In genomic region chr18:23504720-23505119, GRCh38 we compare ENCODE assay signal across 8 cellular contexts. TPM values are rescaled to one million over a fixed set of nuclear protein-coding genes. Genes with fewer than 3 reads are reported as not detected.
DNase-seq lines count a peak whose midpoint lies in the region; ATAC-seq and TF ChIP-seq lines count a peak whose summit lies in the region.

No MANE protein-coding gene starts in this region.

- no peaks in the 10 kb centered on the region for H3K9me3 ChIP-seq in CD4-positive, alpha-beta T cell (ENCODE audit: control insufficient read depth, low read length)
- no peaks in the 10 kb centered on the region for H3K9me3 ChIP-seq in gastrocnemius medialis

- ATAC-seq in CD4-positive, alpha-beta T cell (ENCODE audit: poor library complexity) = no peak
- ATAC-seq in GM19438 (IDR thresholded peaks at IDR 0.05; ENCODE audit: low read depth, unreplicated experiment) = peak; percentile 61
- ATAC-seq in HG03469 (IDR thresholded peaks at IDR 0.05; ENCODE audit: unreplicated experiment) = peak; percentile 41
- no peak for ATAC-seq in gastrocnemius medialis

- peaks cover 16 to 22% of the 10 kb centered on the region in 2 donors for H3K4me1 ChIP-seq in gastrocnemius medialis

- in situ Hi-C loops in gastrocnemius medialis (cut with MboI; ENCODE audit: low sequenced_read_pairs in 4 of 4) = loop anchor here in 1 of 4 donors (25.0 kb wide), 1 partner anchor 308 kb away; no protein-coding TSS in a partner anchor

- no peaks in the 10 kb centered on the region for H3K9me3 Mint-ChIP-seq in CD4-positive, alpha-beta T cell

- H3K27ac ChIP-seq in CD4-positive, alpha-beta T cell (ENCODE audit: low read depth, low read length) = no peak overlapping the region
- H3K27ac ChIP-seq in dorsolateral prefrontal cortex (peak overlapping the region in 14 of 59 donors; percentile 12 to 96 (median 93)), gastrocnemius medialis (peak overlapping the region in 1 of 4 donors; percentile 91)

- no peaks in the 10 kb centered on the region for H3K27me3 ChIP-seq in CD4-positive, alpha-beta T cell (ENCODE audit: control insufficient read depth, insufficient read depth, low read length)
- no peaks in the 10 kb centered on the region for H3K27me3 ChIP-seq in dorsolateral prefrontal cortex
- no peaks in the 10 kb centered on the region for H3K27me3 ChIP-seq in gastrocnemius medialis

- DNase-seq in CD4-positive, alpha-beta T cell = no peak
- no peak for DNase-seq in dorsolateral prefrontal cortex
- no peak for DNase-seq in gastrocnemius medialis
- no peak for DNase-seq in stimulated activated CD8-positive, alpha-beta memory T cell treated with anti-CD3 and anti-CD28 coated beads, Interleukin-4, amount 100 ng/mL, for 48 hours
- no peak for DNase-seq in activated CD4-positive, alpha-beta T cell treated with anti-CD3 and anti-CD28 coated beads for 4 hours
- no peak for DNase-seq in D341Med (ENCODE audit: low spot score)

- no peak for TF ChIP-seq CTCF in CD4-positive, alpha-beta T cell (IDR thresholded peaks at IDR 0.05)
- TF ChIP-seq CTCF in dorsolateral prefrontal cortex (IDR thresholded peaks at IDR 0.05 in 54 of 56, conservative IDR thresholded peaks at IDR 0.05 in 2 of 56; ENCODE audit: low read depth in 1 of 56, partially characterized antibody in 56 of 56) (no peak), gastrocnemius medialis (IDR thresholded peaks at IDR 0.05 in 4 of 5, conservative IDR thresholded peaks at IDR 0.05 in 1 of 5) (no peak)

- peaks cover 0 to 6% of the 10 kb centered on the region in 2 donors for H3K36me3 ChIP-seq in gastrocnemius medialis

- no peak for TF ChIP-seq POLR2A in gastrocnemius medialis (IDR thresholded peaks at IDR 0.05)

- intact Hi-C loops in CD4-positive, alpha-beta T cell (cut with DNase I, micrococcal nuclease) = loop anchor here (5.0 to 10.0 kb wide), 5 partner anchors 83 to 1902 kb away; partner anchors contain the start of genes CABLES1 (in 1 of the 2), ESCO1 (in 1 of the 2), NPC1 (in 1 of the 2) and TTC39C (in 1 of the 2)
- intact Hi-C loops in dorsolateral prefrontal cortex (cut with DNase I) (loop anchor here (5.0 kb wide), 3 partner anchors 52 to 367 kb away; partner anchors contain the start of genes CABLES1 (in 1 of the 2) and RIOK3 (in 1 of the 2)), gastrocnemius medialis (cut with DNase I; ENCODE audit: low total_unique reads) (loop anchor here (10.0 kb wide), 2 partner anchors 320 to 570 kb away; partner anchors contain the start of gene RBBP8)

- H3K36me3 Mint-ChIP-seq in CD4-positive, alpha-beta T cell (ENCODE audit: low read depth) = peaks cover 44% of the 10 kb centered on the region

- H3K27ac Mint-ChIP-seq in CD4-positive, alpha-beta T cell = peak overlapping the region; percentile 87

- H3K4me3 ChIP-seq in dorsolateral prefrontal cortex (peak overlapping the region in 53 of 59 donors; percentile 72 to 99 (median 89)), gastrocnemius medialis (peak overlapping the region; percentile 77 to 89 (median 82))

- no peaks in the 10 kb centered on the region for H3K27me3 Mint-ChIP-seq in CD4-positive, alpha-beta T cell

- POLR2A ChIA-PET in CD4-positive, alpha-beta T cell (lab: Charles Lee) = interaction anchor here (0.6 to 2.3 kb wide), 5 partner anchors 16 to 52 kb away, joined by 3 to 20 read pairs (median 3); partner anchors contain the start of gene RIOK3

- peak overlapping the region; percentile 91 for H3K4me3 Mint-ChIP-seq in CD4-positive, alpha-beta T cell

- peaks cover 45% of the 10 kb centered on the region for H3K4me1 Mint-ChIP-seq in CD4-positive, alpha-beta T cell (ENCODE audit: low read depth)

- CTCF ChIA-PET in CD4-positive, alpha-beta T cell (lab: Charles Lee) = interaction anchor here (1.2 kb wide), 1 partner anchor 11 kb away, joined by 4 read pairs; no protein-coding TSS in a partner anchor

RNA-seq across cellular contexts. Expression of gene RMC1, which starts 1.4 kb away (rescaled TPM):
- 10 to 100 TPM; 46.9 to 48.3 TPM for total RNA-seq in CD4-positive, alpha-beta T cell
- total RNA-seq in dorsolateral prefrontal cortex = 10 to 100 TPM; 23.8 to 53.6 (median 39.2) TPM
- total RNA-seq in gastrocnemius medialis = 10 to 100 TPM; 20.1 to 27.3 (median 25.2) TPM

RNA-seq across cellular contexts. Expression of gene RIOK3, which starts 51.6 kb away (rescaled TPM):
- total RNA-seq in CD4-positive, alpha-beta T cell = 100 to 1,000 TPM; 151 to 153 TPM
- total RNA-seq in dorsolateral prefrontal cortex (10 to 100 TPM; 25.5 to 71.7 (median 52.1) TPM), gastrocnemius medialis (100 to 1,000 TPM in 3 of 4 donors, 10 to 100 TPM in 1; 77.3 to 220 (median 114) TPM)

Comparison
In these comparisons a context has a peak if more than half of its experiments do, and no peak if none do; other contexts are left out.
1. ATAC-seq: peak in GM19438 (single experiment) and HG03469 (single experiment); none in CD4-positive, alpha-beta T cell (single experiment) and gastrocnemius medialis (0 of 2).